23 cellular contexts compared by ENCODE assay signal in genomic region chr2:145027073-145027459, GRCh38.
DNase-seq lines count a peak whose midpoint lies in the region; ATAC-seq and TF ChIP-seq lines count a peak whose summit lies in the region.
"Had no signal": no experiment of that assay in that cellular context is flagged by ENCODE, and none has a peak within 500 bp of the region (broad histone marks: within the 10 kb centered on the region; RNA-seq: fewer than 3 reads in every experiment).

No MANE protein-coding gene starts in this region.

- no peak overlapping the region for H3K4me3 ChIP-seq in GM23248
- H3K4me3 ChIP-seq: coronary artery, GM12878, transverse colon had no signal

- 78% methylated on average over 5 of the region's 5 CpGs for WGBS in GM23248 (ENCODE audit: low coverage in 1 of 2, low lambda C conversion rate in 2 of 2, missing lambda C conversion rate in 2 of 2), 2 experiments

- no peaks in the 10 kb centered on the region for H3K27me3 Mint-ChIP-seq in CD4-positive, alpha-beta T cell
- H3K27me3 Mint-ChIP-seq: activated CD4-positive, alpha-beta T cell treated with anti-CD3 and anti-CD28 coated beads, Interleukin-2, amount 10 ng/mL, durations not matched to agents 24 days and 14 days; stimulated activated naive B cell treated with anti-CD40 and anti-IgM and Interleukin-4, amounts not matched to agents 10 μg/mL and 1 μg/mL and 100 μg/mL, for 72 hours had no signal

- no peak for TF ChIP-seq CTCF in CD4-positive, alpha-beta T cell (IDR thresholded peaks at IDR 0.05)

- H3K36me3 Mint-ChIP-seq in CD4-positive, alpha-beta T cell (ENCODE audit: low read depth), result no peaks in the 10 kb centered on the region
- H3K36me3 Mint-ChIP-seq in stimulated activated effector memory CD8-positive, alpha-beta T cell treated with anti-CD3 and anti-CD28 coated beads, Interleukin-12 subunit alpha, Interleukin-12 subunit beta, amount 100 ng/mL, for 72 hours, result no peaks in the 10 kb centered on the region
- H3K36me3 Mint-ChIP-seq: naive thymus-derived CD8-positive, alpha-beta T cell; stimulated activated naive B cell treated with anti-CD40 and anti-IgM and Interleukin-4, amounts not matched to agents 10 μg/mL and 1 μg/mL and 100 μg/mL, for 72 hours had no signal

- H3K4me2 ChIP-seq in GM23248 (ENCODE audit: unreplicated experiment), result no peak overlapping the region

- POLR2A ChIA-PET in CD4-positive, alpha-beta T cell (lab: Charles Lee), result no interaction called here

- H3K9me3 ChIP-seq in GM23248 (ENCODE audit: low read depth), result no peaks in the 10 kb centered on the region
- H3K9me3 ChIP-seq in CD4-positive, alpha-beta T cell (ENCODE audit: control insufficient read depth, low read length), result no peaks in the 10 kb centered on the region
- H3K9me3 ChIP-seq: transverse colon had no signal

- no peaks in the 10 kb centered on the region for H3K79me2 ChIP-seq in GM23248 (ENCODE audit: insufficient read depth)

- no peak overlapping the region for H3K9ac ChIP-seq in GM23248

- in situ Hi-C loops in GM23248 (cut with MboI), result no loop called here

- H3K27me3 ChIP-seq in GM23248 (replicated peaks; ENCODE audit: insufficient read depth), result no peaks in the 10 kb centered on the region
- H3K27me3 ChIP-seq in CD4-positive, alpha-beta T cell (ENCODE audit: control insufficient read depth, insufficient read depth, low read length), result no peaks in the 10 kb centered on the region
- H3K27me3 ChIP-seq: transverse colon had no signal

- H4K20me1 ChIP-seq in GM23248 (ENCODE audit: insufficient read depth), result no peaks in the 10 kb centered on the region

- no peak overlapping the region for H3K27ac ChIP-seq in GM23248
- H3K27ac ChIP-seq in CD4-positive, alpha-beta T cell (ENCODE audit: low read depth, low read length), result no peak overlapping the region
- H3K27ac ChIP-seq: transverse colon had no signal

- no peak overlapping the region for H3K27ac Mint-ChIP-seq in CD4-positive, alpha-beta T cell
- no peak overlapping the region for H3K27ac Mint-ChIP-seq in stimulated activated effector memory CD8-positive, alpha-beta T cell treated with anti-CD3 and anti-CD28 coated beads, Interleukin-12 subunit alpha, Interleukin-12 subunit beta, amount 100 ng/mL, for 72 hours
- H3K27ac Mint-ChIP-seq: activated CD4-positive, alpha-beta T cell treated with anti-CD3 and anti-CD28 coated beads, Interleukin-2, amount 10 ng/mL, durations not matched to agents 24 days and 14 days; CD8-positive, alpha-beta memory T cell; naive thymus-derived CD8-positive, alpha-beta T cell; stimulated activated naive B cell treated with anti-CD40 and anti-IgM and Interleukin-4, amounts not matched to agents 10 μg/mL and 1 μg/mL and 100 μg/mL, for 72 hours had no signal

- peaks cover 19% of the 10 kb centered on the region for H3F3A ChIP-seq in GM23248 (ENCODE audit: insufficient read depth)

- ATAC-seq in CD4-positive, alpha-beta T cell (ENCODE audit: poor library complexity), result no peak
- ATAC-seq in stimulated activated effector memory CD8-positive, alpha-beta T cell treated with anti-CD3 and anti-CD28 coated beads, Interleukin-12 subunit alpha, Interleukin-12 subunit beta, amount 100 ng/mL, for 72 hours, result no peak
- ATAC-seq in GM18858 (IDR thresholded peaks at IDR 0.05; ENCODE audit: unreplicated experiment), result no peak
- ATAC-seq: GM12878; naive thymus-derived CD8-positive, alpha-beta T cell; stimulated activated naive B cell treated with anti-CD40 and anti-IgM and Interleukin-4, amounts not matched to agents 10 μg/mL and 1 μg/mL and 100 μg/mL, for 72 hours had no signal

- CTCF ChIA-PET in CD4-positive, alpha-beta T cell (lab: Charles Lee), result no interaction called here

- intact Hi-C loops in CD4-positive, alpha-beta T cell (cut with DNase I, micrococcal nuclease), result no loop called here

- H2AFZ ChIP-seq in GM23248, result peak overlapping the region; percentile 41

- no peaks in the 10 kb centered on the region for H3K4me1 Mint-ChIP-seq in CD4-positive, alpha-beta T cell (ENCODE audit: low read depth)
- no peaks in the 10 kb centered on the region for H3K4me1 Mint-ChIP-seq in stimulated activated effector memory CD8-positive, alpha-beta T cell treated with anti-CD3 and anti-CD28 coated beads, Interleukin-12 subunit alpha, Interleukin-12 subunit beta, amount 100 ng/mL, for 72 hours
- H3K4me1 Mint-ChIP-seq: activated CD4-positive, alpha-beta T cell treated with anti-CD3 and anti-CD28 coated beads, Interleukin-2, amount 10 ng/mL, durations not matched to agents 24 days and 14 days; CD8-positive, alpha-beta memory T cell; naive thymus-derived CD8-positive, alpha-beta T cell had no signal

- H3K9me3 Mint-ChIP-seq in CD4-positive, alpha-beta T cell, result no peaks in the 10 kb centered on the region
- H3K9me3 Mint-ChIP-seq in stimulated activated effector memory CD8-positive, alpha-beta T cell treated with anti-CD3 and anti-CD28 coated beads, Interleukin-12 subunit alpha, Interleukin-12 subunit beta, amount 100 ng/mL, for 72 hours, result no peaks in the 10 kb centered on the region
- H3K9me3 Mint-ChIP-seq: activated CD4-positive, alpha-beta T cell treated with anti-CD3 and anti-CD28 coated beads, Interleukin-2, amount 10 ng/mL, durations not matched to agents 24 days and 14 days; naive thymus-derived CD8-positive, alpha-beta T cell; stimulated activated naive B cell treated with anti-CD40 and anti-IgM and Interleukin-4, amounts not matched to agents 10 μg/mL and 1 μg/mL and 100 μg/mL, for 72 hours had no signal

- H3K9me2 ChIP-seq in GM23248 (ENCODE audit: insufficient read depth), result no peaks in the 10 kb centered on the region

- H3K4me1 ChIP-seq in GM23248 (ENCODE audit: insufficient read depth), result peaks cover 21% of the 10 kb centered on the region
- H3K4me1 ChIP-seq: transverse colon had no signal

- no peaks in the 10 kb centered on the region for H3K36me3 ChIP-seq in GM23248 (ENCODE audit: low read depth)
- H3K36me3 ChIP-seq: transverse colon had no signal

- DNase-seq in A172 (ENCODE audit: low spot score) (peak; percentile 28), GM23248 (peak; percentile 10), astrocyte of the hippocampus (ENCODE audit: low read depth, low spot score) (peak; percentile 26), kidney tubule cell (ENCODE audit: low spot score) (peak; percentile 21)
- DNase-seq in stimulated activated CD4-positive, alpha-beta T cell treated with anti-CD3 and anti-CD28 coated beads, Interleukin-1b, Interleukin-23, amount 100 ng/mL, for 48 hours, result no peak
- DNase-seq in CD4-positive, alpha-beta T cell, result no peak
- no peak for DNase-seq in stimulated activated effector memory CD8-positive, alpha-beta T cell treated with anti-CD3 and anti-CD28 coated beads, Interleukin-12 subunit alpha, Interleukin-12 subunit beta, amount 100 ng/mL, for 72 hours (ENCODE audit: low spot score in 2 of 2)
- DNase-seq: activated CD4-positive, alpha-beta T cell treated with anti-CD3 and anti-CD28 coated beads, Interleukin-2, amount 10 ng/mL, durations not matched to agents 24 days and 14 days; activated CD8-positive, alpha-beta memory T cell treated with anti-CD3 and anti-CD28 coated beads, Interleukin-2, amount 50 U/mL, for 4 hours; activated gamma-delta T cell; anterior cingulate cortex; CD8-positive, alpha-beta memory T cell; KBM-7; naive thymus-derived CD8-positive, alpha-beta T cell; NCI-H1092 treated with DMSO at 0.1 percent for 48 hours; NCI-H774; posterior cingulate gyrus; stimulated activated CD4-positive, alpha-beta T cell treated with anti-CD3 and anti-CD28 coated beads, Interleukin-12 subunit alpha, Interleukin-12 subunit beta, amount 100 ng/mL, for 4 hours; stimulated activated naive B cell treated with anti-CD40 and anti-IgM and Interleukin-4, amounts not matched to agents 10 μg/mL and 1 μg/mL and 100 μg/mL, for 72 hours; transverse colon had no signal

- no peak overlapping the region for H3K4me3 Mint-ChIP-seq in CD4-positive, alpha-beta T cell
- no peak overlapping the region for H3K4me3 Mint-ChIP-seq in stimulated activated effector memory CD8-positive, alpha-beta T cell treated with anti-CD3 and anti-CD28 coated beads, Interleukin-12 subunit alpha, Interleukin-12 subunit beta, amount 100 ng/mL, for 72 hours
- H3K4me3 Mint-ChIP-seq: activated CD4-positive, alpha-beta T cell treated with anti-CD3 and anti-CD28 coated beads, Interleukin-2, amount 10 ng/mL, durations not matched to agents 24 days and 14 days; CD8-positive, alpha-beta memory T cell; naive thymus-derived CD8-positive, alpha-beta T cell; stimulated activated naive B cell treated with anti-CD40 and anti-IgM and Interleukin-4, amounts not matched to agents 10 μg/mL and 1 μg/mL and 100 μg/mL, for 72 hours had no signal

Comparison
In these comparisons a context has a peak if more than half of its experiments do, and no peak if none do; other contexts are left out.
1. DNase-seq: peak in A172 (single experiment), GM23248 (single experiment), astrocyte of the hippocampus (single experiment) and kidney tubule cell (single experiment); none in stimulated activated CD4-positive, alpha-beta T cell treated with anti-CD3 and anti-CD28 coated beads, Interleukin-1b, Interleukin-23, amount 100 ng/mL, for 48 hours (single experiment), CD4-positive, alpha-beta T cell (0 of 10) and stimulated activated effector memory CD8-positive, alpha-beta T cell treated with anti-CD3 and anti-CD28 coated beads, Interleukin-12 subunit alpha, Interleukin-12 subunit beta, amount 100 ng/mL, for 72 hours (0 of 2).